2 cellular contexts compared by ENCODE assay signal in genomic region chr20:12947691-12948090, GRCh38.
A peak's percentile ranks its signal among the peaks of the same experiment; 100 is the strongest.
TF ChIP-seq lines count a peak whose summit lies in the region.

No MANE protein-coding gene starts in this region.

TF ChIP-seq in HepG2, 621 proteins besides CTCF, POLR2A, EP300 and RAD21 (continued from another document):
- TF ChIP-seq TCF7L2 (IDR thresholded peaks at IDR 0.05; ENCODE audit: low read depth, low read length) = 0 out of 2 replicates have a peak, but pooled peaks have one; percentile 25
- TF ChIP-seq ZNF510 (CRISPR knock-in tag; IDR thresholded peaks at IDR 0.05; ENCODE audit: low read depth) = no peak

TF ChIP-seq in H1, 55 proteins besides CTCF, POLR2A, EP300 and RAD21 (continued from another document):
- TF ChIP-seq HDAC2 (IDR thresholded peaks at IDR 0.05; ENCODE audit: borderline replicate concordance in 1 of 2, low read depth in 2 of 2, low read length in 2 of 2) (no peak), KDM5A (IDR thresholded peaks at IDR 0.05; ENCODE audit: low read length) (no peak)
